In genomic region chr7:96495751-96496216, GRCh38 we compare ENCODE assay signal across 11 cellular contexts.
DNase-seq lines count a peak whose midpoint lies in the region; ATAC-seq and TF ChIP-seq lines count a peak whose summit lies in the region.
"Had no signal": no experiment of that assay in that cellular context is flagged by ENCODE, and none has a peak within 500 bp of the region (broad histone marks: within the 10 kb centered on the region; RNA-seq: fewer than 3 reads in every experiment).

No MANE protein-coding gene starts in this region.

- H3K9ac ChIP-seq in neural progenitor cell: no peak overlapping the region

- WGBS in body of pancreas, 2 donors: 41 to 47% methylated on average over 6 of the region's 6 CpGs

- H3K4me1 Mint-ChIP-seq in activated T-cell treated with anti-CD3 and anti-CD28 coated beads, Interleukin-2, amount 50 U/mL, for 4 hours (ENCODE audit: low read depth): peaks cover 5% of the 10 kb centered on the region
- no peaks in the 10 kb centered on the region for H3K4me1 Mint-ChIP-seq in neural progenitor cell

- H3K4me3 ChIP-seq in neural progenitor cell (no peak overlapping the region), body of pancreas (no peak overlapping the region)
- H3K4me3 ChIP-seq: K562 had no signal

- no peak overlapping the region for H3K4me2 ChIP-seq in neural progenitor cell

- H4K20me1 ChIP-seq in neural progenitor cell (ENCODE audit: low read depth): no peaks in the 10 kb centered on the region

- peak overlapping the region; percentile 77 for H2AFZ ChIP-seq in neural progenitor cell (replicated peaks)

- intact Hi-C loops in body of pancreas (cut with DNase I): no loop called here

- no peaks in the 10 kb centered on the region for H3K27me3 ChIP-seq in neural progenitor cell
- no peaks in the 10 kb centered on the region for H3K27me3 ChIP-seq in body of pancreas

- H3F3A ChIP-seq in neural progenitor cell (ENCODE audit: low read depth): no peaks in the 10 kb centered on the region

- no peaks in the 10 kb centered on the region for H3K36me3 ChIP-seq in neural progenitor cell
- H3K36me3 ChIP-seq in body of pancreas (replicated peaks in 1 of 2; ENCODE audit: insufficient read depth in 1 of 2, low read depth in 2 of 2): no peaks in the 10 kb centered on the region

- no peak overlapping the region for H3K27ac Mint-ChIP-seq in neural progenitor cell

- H3K4me3 Mint-ChIP-seq in activated T-cell treated with anti-CD3 and anti-CD28 coated beads, Interleukin-2, amount 50 U/mL, for 4 hours: no peak overlapping the region
- H3K4me3 Mint-ChIP-seq in neural progenitor cell: no peak overlapping the region

- TF ChIP-seq POLR2A in body of pancreas (IDR thresholded peaks at IDR 0.05): no peak

- no peak for DNase-seq in activated T-cell treated with anti-CD3 and anti-CD28 coated beads, Interleukin-2, amount 50 U/mL, for 4 hours
- DNase-seq in activated T-cell treated with anti-CD3 and anti-CD28 coated beads for 4 hours (no peak), NCI-H748 (lab: John Stamatoyannopoulos, UW; ENCODE audit: unreplicated experiment) (peak; percentile 95), neural progenitor cell (ENCODE audit: low spot score) (no peak), body of pancreas (no peak), AG20443 (ENCODE audit: low spot score) (no peak)
- DNase-seq: kidney glomerular epithelial cell, substantia nigra had no signal

- no peaks in the 10 kb centered on the region for H3K9me3 Mint-ChIP-seq in activated T-cell treated with anti-CD3 and anti-CD28 coated beads, Interleukin-2, amount 50 U/mL, for 4 hours
- no peaks in the 10 kb centered on the region for H3K9me3 Mint-ChIP-seq in neural progenitor cell

- H3K4me1 ChIP-seq in neural progenitor cell: no peaks in the 10 kb centered on the region
- H3K4me1 ChIP-seq in body of pancreas: no peaks in the 10 kb centered on the region

- TF ChIP-seq CTCF in neural progenitor cell (IDR thresholded peaks at IDR 0.05): no peak
- no peak for TF ChIP-seq CTCF in body of pancreas (IDR thresholded peaks at IDR 0.05)

- H3K79me2 ChIP-seq in neural progenitor cell (ENCODE audit: low read depth): no peaks in the 10 kb centered on the region

- ATAC-seq in activated T-cell treated with anti-CD3 and anti-CD28 coated beads, Interleukin-2, amount 50 U/mL, for 4 hours: peak; percentile 55 to 76
- peak; percentile 74 for ATAC-seq in HG03354 (IDR thresholded peaks at IDR 0.05; ENCODE audit: poor library complexity, severe bottlenecking, unreplicated experiment)
- ATAC-seq in body of pancreas: no peak
- no peak for ATAC-seq in GM18873 (IDR thresholded peaks at IDR 0.05; ENCODE audit: low FRiP score, unreplicated experiment)
- ATAC-seq: K562 had no signal

- no peaks in the 10 kb centered on the region for H3K9me3 ChIP-seq in neural progenitor cell (ENCODE audit: low read depth)
- H3K9me3 ChIP-seq in body of pancreas: no peaks in the 10 kb centered on the region

- peaks cover 2% of the 10 kb centered on the region for H3K27me3 Mint-ChIP-seq in activated T-cell treated with anti-CD3 and anti-CD28 coated beads, Interleukin-2, amount 50 U/mL, for 4 hours (ENCODE audit: low read depth)
- H3K27me3 Mint-ChIP-seq in neural progenitor cell (ENCODE audit: insufficient read depth, low read depth): no peaks in the 10 kb centered on the region

- H3K27ac ChIP-seq in neural progenitor cell (no peak overlapping the region), body of pancreas (no peak overlapping the region)

- H3K36me3 Mint-ChIP-seq in activated T-cell treated with anti-CD3 and anti-CD28 coated beads, Interleukin-2, amount 50 U/mL, for 4 hours (ENCODE audit: insufficient read depth): no peaks in the 10 kb centered on the region
- no peaks in the 10 kb centered on the region for H3K36me3 Mint-ChIP-seq in neural progenitor cell

Comparison
In these comparisons a context has a peak if more than half of its experiments do, and no peak if none do; other contexts are left out.
1. ATAC-seq: peak in activated T-cell treated with anti-CD3 and anti-CD28 coated beads, Interleukin-2, amount 50 U/mL, for 4 hours (2 of 2) and HG03354 (single experiment); none in body of pancreas (single experiment) and GM18873 (single experiment).